Comparison of ENCODE assay signal across 9 cellular contexts in the genomic region with DNA sequence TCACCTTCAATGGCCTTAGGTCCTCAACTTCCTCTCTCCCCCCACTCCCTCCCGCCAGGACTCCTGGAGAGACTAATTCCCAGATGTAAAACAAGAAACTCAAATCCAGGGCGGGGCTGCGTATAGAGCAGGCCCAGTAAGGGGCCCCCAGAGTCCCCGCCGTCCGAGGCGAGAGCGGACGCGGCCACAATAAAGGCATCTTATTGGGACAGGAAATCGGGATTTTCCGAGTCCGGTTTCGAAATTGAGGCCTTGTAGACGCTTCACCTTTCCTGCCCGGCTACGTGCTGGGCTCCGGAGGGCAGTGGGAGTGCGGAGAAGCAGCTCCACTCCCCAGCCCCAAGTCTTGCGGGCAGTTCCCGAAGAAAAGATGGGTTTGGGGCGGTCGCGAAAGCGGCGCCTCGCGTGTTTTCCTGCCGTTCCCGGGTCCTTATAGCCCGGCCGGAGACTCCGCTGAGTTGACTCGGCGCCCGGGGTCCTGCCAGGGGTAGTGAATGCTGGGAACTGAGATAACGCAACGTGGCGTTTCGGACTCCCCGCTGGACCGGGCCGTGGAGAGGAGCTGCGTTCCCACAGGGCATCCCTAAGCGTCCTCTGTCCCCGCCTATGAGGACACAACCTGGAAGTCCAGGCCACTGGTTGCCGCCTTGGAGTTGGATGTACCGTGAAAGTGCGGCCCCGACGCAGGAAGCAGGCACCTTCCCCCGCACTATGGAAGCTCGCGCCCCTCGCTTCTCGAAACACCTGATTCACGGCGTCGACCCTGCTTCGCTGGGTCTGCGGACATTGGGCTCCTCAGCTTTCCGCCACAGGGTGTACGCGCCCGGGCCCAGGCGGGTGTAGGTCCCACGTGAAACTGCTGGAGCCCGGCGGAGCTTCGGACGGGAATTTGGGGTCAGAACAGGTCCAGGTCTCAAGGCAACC. TPM values are rescaled to one million over a fixed set of nuclear protein-coding genes. Genes with fewer than 3 reads are reported as not detected.
DNase-seq lines count a peak whose midpoint lies in the region; ATAC-seq and TF ChIP-seq lines count a peak whose summit lies in the region.
"Had no signal": no experiment of that assay in that cellular context is flagged by ENCODE, and none has a peak within 500 bp of the region (broad histone marks: within the 10 kb centered on the region; RNA-seq: fewer than 3 reads in every experiment).

No MANE protein-coding gene starts in this region.

- peak overlapping the region; percentile 78 for H3K9ac ChIP-seq in NT2/D1 (ENCODE audit: insufficient read length, low read depth)

- H3K36me3 ChIP-seq in NT2/D1 (ENCODE audit: insufficient read depth, insufficient read length, low read length) (no peaks in the 10 kb centered on the region), BE2C (no peaks in the 10 kb centered on the region)

- peak; percentile 53 for ATAC-seq in left lobe of liver
- no peak for ATAC-seq in stimulated activated effector memory CD8-positive, alpha-beta T cell treated with anti-CD3 and anti-CD28 coated beads, Interleukin-12 subunit alpha, Interleukin-12 subunit beta, amount 100 ng/mL, for 72 hours
- no peak for ATAC-seq in GM18873 (IDR thresholded peaks at IDR 0.05; ENCODE audit: low FRiP score, unreplicated experiment)

- H3K4me1 ChIP-seq in NT2/D1 (ENCODE audit: insufficient read depth, insufficient read length) = peaks cover 30% of the 10 kb centered on the region
- H3K4me1 ChIP-seq in BE2C = peaks cover 30% of the 10 kb centered on the region

- peak overlapping the region; percentile 64 for H3K4me3 ChIP-seq in NT2/D1 (ENCODE audit: insufficient read length, low read depth)
- H3K4me3 ChIP-seq in BE2C (ENCODE audit: low read depth, low read length) = no peak overlapping the region

- H3K9me3 ChIP-seq in NT2/D1 (ENCODE audit: insufficient read depth, low read length) (no peaks in the 10 kb centered on the region), BE2C (no peaks in the 10 kb centered on the region)

- peaks cover 2% of the 10 kb centered on the region for H3K36me3 Mint-ChIP-seq in chondrocyte (ENCODE audit: low read depth)
- no peaks in the 10 kb centered on the region for H3K36me3 Mint-ChIP-seq in stimulated activated effector memory CD8-positive, alpha-beta T cell treated with anti-CD3 and anti-CD28 coated beads, Interleukin-12 subunit alpha, Interleukin-12 subunit beta, amount 100 ng/mL, for 72 hours

- no peak overlapping the region for H3K27ac Mint-ChIP-seq in chondrocyte (ENCODE audit: unreplicated experiment)
- H3K27ac Mint-ChIP-seq in stimulated activated effector memory CD8-positive, alpha-beta T cell treated with anti-CD3 and anti-CD28 coated beads, Interleukin-12 subunit alpha, Interleukin-12 subunit beta, amount 100 ng/mL, for 72 hours = no peak overlapping the region

- H3K27me3 ChIP-seq in NT2/D1 (ENCODE audit: insufficient read depth, insufficient read length) = peaks cover 62% of the 10 kb centered on the region
- no peaks in the 10 kb centered on the region for H3K27me3 ChIP-seq in BE2C

- TF ChIP-seq CTCF in chondrocyte (IDR thresholded peaks at IDR 0.05) (no peak), BE2C (IDR thresholded peaks at IDR 0.05; ENCODE audit: low read depth, low read length) (no peak)

- H3K9me3 Mint-ChIP-seq in chondrocyte (ENCODE audit: low read depth) = no peaks in the 10 kb centered on the region
- H3K9me3 Mint-ChIP-seq in stimulated activated effector memory CD8-positive, alpha-beta T cell treated with anti-CD3 and anti-CD28 coated beads, Interleukin-12 subunit alpha, Interleukin-12 subunit beta, amount 100 ng/mL, for 72 hours = no peaks in the 10 kb centered on the region

- peaks cover 61% of the 10 kb centered on the region for H3K27me3 Mint-ChIP-seq in chondrocyte (ENCODE audit: low read depth)

- peak overlapping the region; percentile 59 for H3K4me3 Mint-ChIP-seq in chondrocyte (ENCODE audit: unreplicated experiment)
- peak overlapping the region; percentile 58 for H3K4me3 Mint-ChIP-seq in stimulated activated effector memory CD8-positive, alpha-beta T cell treated with anti-CD3 and anti-CD28 coated beads, Interleukin-12 subunit alpha, Interleukin-12 subunit beta, amount 100 ng/mL, for 72 hours

- DNase-seq in NT2/D1 (ENCODE audit: low read depth, low spot score) (no peak), chondrocyte (ENCODE audit: low spot score) (no peak), left lobe of liver (ENCODE audit: low spot score) (no peak), BE2C (no peak), DMS114 treated with DMSO at 0.1 percent for 48 hours (lab: John Stamatoyannopoulos, UW; ENCODE audit: unreplicated experiment) (no peak)
- no peak for DNase-seq in stimulated activated effector memory CD8-positive, alpha-beta T cell treated with anti-CD3 and anti-CD28 coated beads, Interleukin-12 subunit alpha, Interleukin-12 subunit beta, amount 100 ng/mL, for 72 hours (ENCODE audit: low spot score in 2 of 2)
- no peak for DNase-seq in stimulated activated CD4-positive, alpha-beta T cell treated with anti-CD3 and anti-CD28 coated beads, Interleukin-2, amount 100 ng/mL, for 48 hours
- DNase-seq: activated CD8-positive, alpha-beta memory T cell treated with anti-CD3 and anti-CD28 coated beads, Interleukin-2, amount 50 U/mL, for 48 hours had no signal

- H3K4me1 Mint-ChIP-seq in chondrocyte (ENCODE audit: low read depth) = peaks cover 31% of the 10 kb centered on the region
- H3K4me1 Mint-ChIP-seq in stimulated activated effector memory CD8-positive, alpha-beta T cell treated with anti-CD3 and anti-CD28 coated beads, Interleukin-12 subunit alpha, Interleukin-12 subunit beta, amount 100 ng/mL, for 72 hours = peaks cover 32% of the 10 kb centered on the region

RNA-seq across cellular contexts. Expression of a gene that starts 4.8 kb away (rescaled TPM):
- total RNA-seq in chondrocyte = not detected in 3 replicates
- total RNA-seq in left lobe of liver = not detected
- 5.8 TPM for polyA plus RNA-seq in BE2C (2012; ENCODE audit: insufficient read depth, insufficient read length, low read depth)

RNA-seq across cellular contexts. Expression of a gene that starts 45.3 kb away (rescaled TPM):
- total RNA-seq in chondrocyte (125 to 380 TPM (median 374 TPM) in 3 replicates), left lobe of liver (64.8 TPM)
- 878 TPM for polyA plus RNA-seq in BE2C (2012; ENCODE audit: insufficient read depth, insufficient read length, low read depth)

RNA-seq across cellular contexts. Expression of a gene that starts 58.8 kb away (rescaled TPM):
- total RNA-seq in chondrocyte = not detected in 3 replicates
- not detected for total RNA-seq in left lobe of liver
- not detected for polyA plus RNA-seq in BE2C (2012; ENCODE audit: insufficient read depth, insufficient read length, low read depth)
